ENCODE assay signal across 24 cellular contexts in genomic region chr12:127649951-127650350, GRCh38.
"Had no signal": no experiment of that assay in that cellular context is flagged by ENCODE, and none has a peak within 500 bp of the region (broad histone marks: within the 10 kb centered on the region; RNA-seq: fewer than 3 reads in every experiment).

No MANE protein-coding gene starts in this region.

- H3K27me3 ChIP-seq: neutrophil, pancreas, right lobe of liver, sigmoid colon, spleen, stomach, testis, tibial artery, transverse colon, upper lobe of right lung, uterus had no signal

- ATAC-seq: naive thymus-derived CD8-positive, alpha-beta T cell; natural killer cell treated with Interleukin-12 subunit alpha and Interleukin-12 subunit beta and Interleukin-15 and Interleukin-18, amount 100 ng/mL, for 72 hours; pancreas; right cardiac atrium; right lobe of liver; stimulated activated effector memory CD8-positive, alpha-beta T cell treated with anti-CD3 and anti-CD28 coated beads, Interleukin-12 subunit alpha, Interleukin-12 subunit beta, amount 100 ng/mL, for 72 hours; stimulated activated naive B cell treated with anti-CD40 and anti-IgM and Interleukin-4, amounts not matched to agents 10 μg/mL and 1 μg/mL and 100 μg/mL, for 72 hours; upper lobe of right lung had no signal

- H3K4me1 ChIP-seq: pancreas, prostate gland, right lobe of liver, sigmoid colon, spleen, stomach, tibial artery, transverse colon, upper lobe of right lung, uterus had no signal

- DNase-seq: naive B cell; naive thymus-derived CD8-positive, alpha-beta T cell; nucleus accumbens; pancreas; right cardiac atrium; right lobe of liver; sigmoid colon; small intestine; spleen; stimulated activated CD4-positive, alpha-beta T cell treated with anti-CD3 and anti-CD28 coated beads, Interleukin-12 subunit alpha, Interleukin-12 subunit beta, amount 100 ng/mL, for 4 hours; stimulated activated CD4-positive, alpha-beta T cell treated with anti-CD3 and anti-CD28 coated beads, Interleukin-1b, Interleukin-23, amount 100 ng/mL, for 48 hours; stimulated activated CD4-positive, alpha-beta T cell treated with anti-CD3 and anti-CD28 coated beads, Interleukin-4, amount 100 ng/mL, for 1 hour; stimulated activated naive B cell treated with anti-CD40 and anti-IgM and Interleukin-4, amounts not matched to agents 10 μg/mL and 1 μg/mL and 100 μg/mL, for 72 hours; stimulated activated naive CD4-positive, alpha-beta T cell treated with Interleukin-2 at 50 U/mL for 16 hours; stomach; tibial artery; transverse colon; upper lobe of right lung had no signal

- H3K4me3 ChIP-seq: pancreas, prostate gland, right lobe of liver, sigmoid colon, spleen, stomach, testis, tibial artery, transverse colon, upper lobe of right lung, uterus had no signal

- H3K27ac ChIP-seq: neutrophil, pancreas, prostate gland, right lobe of liver, sigmoid colon, spleen, stomach, tibial artery, transverse colon, upper lobe of right lung had no signal

- H3K36me3 ChIP-seq: neutrophil, pancreas, prostate gland, right lobe of liver, sigmoid colon, spleen, stomach, tibial artery, transverse colon, upper lobe of right lung, uterus had no signal

- H3K9me3 ChIP-seq: neutrophil, pancreas, prostate gland, right lobe of liver, sigmoid colon, testis, tibial artery, transverse colon, upper lobe of right lung, uterus had no signal
